1 cellular context compared by ENCODE assay signal in genomic region chr1:107056426-107057196, GRCh38.
TF ChIP-seq lines count a peak whose summit lies in the region.

TSS of gene PRMT6 (plus strand) at chr1:107056674. CDS start at chr1:107056716, 42 bp downstream.

TF ChIP-seq in GM12878, 131 proteins besides CTCF, POLR2A, EP300 and RAD21 (continued from another document):
- TF ChIP-seq ATF3 (IDR thresholded peaks at IDR 0.05; ENCODE audit: borderline replicate concordance, extremely low read depth, low read depth, low read length), result no peak
- peak; percentile 89 for TF ChIP-seq HCFC1 (IDR thresholded peaks at IDR 0.05; ENCODE audit: low read length)
- peak; percentile 65; the same call in 1 of the 2 replicates for TF ChIP-seq CREB1 (IDR thresholded peaks at IDR 0.05; ENCODE audit: low read depth)
- no peak for TF ChIP-seq E2F4 (IDR thresholded peaks at IDR 0.05; ENCODE audit: low read depth, low read length)
